ENCODE assay signal across 8 cellular contexts in genomic region chr1:24385160-24385939, GRCh38. TPM values are rescaled to one million over a fixed set of nuclear protein-coding genes. Genes with fewer than 3 reads are reported as not detected.
DNase-seq lines count a peak whose midpoint lies in the region; ATAC-seq and TF ChIP-seq lines count a peak whose summit lies in the region.

No MANE protein-coding gene starts in this region.

- peak; percentile 96 for ATAC-seq in WTC11
- peak; percentile 5 for ATAC-seq in upper lobe of right lung
- ATAC-seq in GM19328 (IDR thresholded peaks at IDR 0.05; ENCODE audit: unreplicated experiment), result no peak

- peaks cover 15% of the 10 kb centered on the region for H3K4me1 ChIP-seq in upper lobe of right lung

- no peak overlapping the region for H3K4me3 Mint-ChIP-seq in WTC11

- TF ChIP-seq CTCF in WTC11 (IDR thresholded peaks at IDR 0.05), result peak; percentile 44; the same call in 1 of the 2 replicates
- TF ChIP-seq CTCF in fibroblast of villous mesenchyme (IDR thresholded peaks at IDR 0.05; ENCODE audit: insufficient read depth, low read depth, low read length), result peak; percentile 49
- peak; percentile 25 for TF ChIP-seq CTCF in upper lobe of right lung (IDR thresholded peaks at IDR 0.05)

- no peaks in the 10 kb centered on the region; the same call in 1 of the 2 replicates for H3K27me3 Mint-ChIP-seq in WTC11 (ENCODE audit: low read depth)

- H3K27ac Mint-ChIP-seq in WTC11, result no peak overlapping the region

- CTCF ChIA-PET in WTC11 (lab: Charles Lee), result interaction anchor here (0.8 to 5.9 kb wide), 10 partner anchors 10 to 187 kb away, joined by 3 to 45 read pairs (median 4); no protein-coding TSS in a partner anchor

- H3K27ac ChIP-seq in upper lobe of right lung, result no peak overlapping the region

- DNase-seq in stimulated activated CD4-positive, alpha-beta T cell treated with anti-CD3 and anti-CD28 coated beads, Interleukin-15, amount 100 ng/mL, for 24 hours, result peak; percentile 54
- no peak for DNase-seq in stimulated activated CD4-positive, alpha-beta T cell treated with anti-CD3 and anti-CD28 coated beads, Interleukin-12 subunit alpha, Interleukin-12 subunit beta, amount 100 ng/mL, for 4 hours
- DNase-seq in WTC11 (ENCODE audit: low spot score) (peak; percentile 75), fibroblast of villous mesenchyme (ENCODE audit: low read depth) (peak; percentile 67), upper lobe of right lung (no peak), SK-N-DZ (ENCODE audit: low spot score) (no peak), GM19240 (ENCODE audit: insufficient read length, low spot score) (no peak)

- no peaks in the 10 kb centered on the region for H3K4me1 Mint-ChIP-seq in WTC11

- intact Hi-C loops in upper lobe of right lung (cut with DNase I), result no loop called here

- H3K4me3 ChIP-seq in fibroblast of villous mesenchyme (ENCODE audit: low read depth, low read length), result no peak overlapping the region
- H3K4me3 ChIP-seq in upper lobe of right lung, result no peak overlapping the region

- POLR2A ChIA-PET in WTC11 (lab: Charles Lee), result no interaction called here

- H3K36me3 ChIP-seq in upper lobe of right lung, result no peaks in the 10 kb centered on the region

- H3K36me3 Mint-ChIP-seq in WTC11, result peaks cover 2% of the 10 kb centered on the region; the same call in 1 of the 2 replicates

- H3K9me3 Mint-ChIP-seq in WTC11, result no peaks in the 10 kb centered on the region

- no peaks in the 10 kb centered on the region for H3K9me3 ChIP-seq in upper lobe of right lung

- H3K27me3 ChIP-seq in upper lobe of right lung, result no peaks in the 10 kb centered on the region

TF ChIP-seq in WTC11, 78 proteins besides CTCF, POLR2A, EP300 and RAD21:
- TF ChIP-seq ZNF423 (CRISPR knock-in tag; IDR thresholded peaks at IDR 0.05), result peak; percentile 52
- no peak for TF ChIP-seq ZNF121 (CRISPR knock-in tag; IDR thresholded peaks at IDR 0.05)

RNA-seq across cellular contexts. Expression of gene STPG1, which starts 28.2 kb away (rescaled TPM):
- total RNA-seq in WTC11 (2021) (9.9 to 12.8 TPM (median 10.1 TPM) in 3 replicates), fibroblast of villous mesenchyme (4.2 and 9.9 TPM in 2 replicates), upper lobe of right lung (8.6 TPM)
- polyA plus RNA-seq in SK-N-DZ (2014; cell fraction: cytosol; rRNA removed), result 3.5 and 4.0 TPM in 2 replicates
- polyA plus RNA-seq in SK-N-DZ (2014; cell fraction: nucleus; rRNA removed), result 0.99 and 2.4 TPM in 2 replicates

RNA-seq across cellular contexts. Expression of gene NIPAL3, which starts 30.3 kb away (rescaled TPM):
- total RNA-seq in WTC11 (2021) (11.2 to 11.3 TPM (median 11.2 TPM) in 3 replicates), fibroblast of villous mesenchyme (38.3 and 81.2 TPM in 2 replicates), upper lobe of right lung (37.8 TPM)
- polyA plus RNA-seq in SK-N-DZ (2014; cell fraction: cytosol; rRNA removed), result 11.7 and 12.2 TPM in 2 replicates
- 4.4 and 5.4 TPM in 2 replicates for polyA plus RNA-seq in SK-N-DZ (2014; cell fraction: nucleus; rRNA removed)

Comparison
In these comparisons a context has a peak if more than half of its experiments do, and no peak if none do; other contexts are left out.
1. DNase-seq: peak in stimulated activated CD4-positive, alpha-beta T cell treated with anti-CD3 and anti-CD28 coated beads, Interleukin-15, amount 100 ng/mL, for 24 hours (single experiment), WTC11 (single experiment) and fibroblast of villous mesenchyme (single experiment); none in stimulated activated CD4-positive, alpha-beta T cell treated with anti-CD3 and anti-CD28 coated beads, Interleukin-12 subunit alpha, Interleukin-12 subunit beta, amount 100 ng/mL, for 4 hours (single experiment), upper lobe of right lung (single experiment), SK-N-DZ (single experiment) and GM19240 (single experiment).
2. Peak in every context shown above with its lines, with median percentiles within 50 percentile points of each other: CTCF ChIP-seq.